In the genomic region with DNA sequence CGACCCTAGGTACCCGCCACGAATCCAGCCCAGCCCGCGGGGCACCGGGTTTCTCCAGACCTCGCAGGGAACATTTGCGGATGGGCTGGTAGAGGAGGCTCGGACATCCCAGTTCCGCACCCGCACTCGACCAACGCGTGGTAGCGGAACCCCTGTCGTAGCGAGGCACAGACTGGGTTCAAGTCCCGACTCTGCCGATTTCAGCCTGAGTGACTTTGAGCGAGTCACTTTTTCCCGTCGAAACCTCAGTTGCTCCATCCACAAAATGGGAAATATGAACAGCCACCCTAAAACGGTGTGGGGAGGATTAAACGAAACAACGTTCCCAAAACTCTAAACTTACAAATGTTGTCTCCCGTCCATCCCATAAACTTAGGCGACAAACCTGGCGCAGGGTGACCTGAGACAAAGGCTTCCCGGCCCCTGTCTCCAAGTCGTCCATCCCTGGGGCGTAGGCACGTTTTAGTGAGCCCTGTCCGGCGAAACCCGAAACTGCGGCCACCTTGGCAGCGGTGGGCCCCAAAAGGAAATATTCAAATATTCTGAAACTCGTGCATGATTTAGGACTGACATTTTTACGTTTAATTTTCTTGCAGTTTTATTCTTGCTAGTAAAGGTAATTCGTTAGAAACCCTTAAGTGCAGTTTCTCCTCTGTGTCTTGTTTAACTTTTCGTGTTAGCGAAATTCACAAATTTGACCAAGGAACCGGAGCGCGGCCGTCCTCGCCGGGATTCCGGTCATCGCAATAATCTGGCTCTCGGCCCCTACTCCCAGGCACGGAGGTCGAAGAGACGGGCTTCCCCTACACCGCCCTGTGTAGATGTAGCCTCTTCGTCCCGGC, we compare ENCODE assay signal across 7 cellular contexts. TPM values are rescaled to one million over a fixed set of nuclear protein-coding genes. Genes with fewer than 3 reads are reported as not detected.
DNase-seq lines count a peak whose midpoint lies in the region; ATAC-seq and TF ChIP-seq lines count a peak whose summit lies in the region.

No MANE protein-coding gene starts in this region.

- TF ChIP-seq POLR2A in GM19099 (IDR thresholded peaks at IDR 0.05; ENCODE audit: extremely low read depth, insufficient read length, low read depth) = peak; percentile 46

- POLR2A ChIA-PET in Panc1 (lab: Charles Lee) = no interaction called here

- H3K4me1 ChIP-seq in Panc1 (ENCODE audit: control insufficient read depth, insufficient read depth, low read length) (peaks cover 10% of the 10 kb centered on the region), tibial artery (peaks cover 3 to 40% (median 27%) of the 10 kb centered on the region in 4 donors)

- no peak for ATAC-seq in Panc1

- H3K9me3 ChIP-seq in Panc1 (ENCODE audit: control insufficient read depth, insufficient read depth, low read depth, low read length) = no peaks in the 10 kb centered on the region
- H3K9me3 ChIP-seq in tibial artery = no peaks in the 10 kb centered on the region

- CTCF ChIA-PET in Panc1 (lab: Charles Lee) = no interaction called here

- H3K27me3 ChIP-seq in Panc1 (ENCODE audit: control insufficient read depth, insufficient read depth, low read length) (no peaks in the 10 kb centered on the region), tibial artery (no peaks in the 10 kb centered on the region)

- DNase-seq in Panc1 (ENCODE audit: low read depth, low spot score) = no peak
- DNase-seq in choroid plexus epithelial cell (ENCODE audit: low read depth) = no peak
- no peak for DNase-seq in mesothelial cell of epicardium (ENCODE audit: low spot score in 2 of 2, unreplicated experiment in 2 of 2)
- no peak for DNase-seq in tibial artery
- no peak for DNase-seq in A172 (ENCODE audit: low spot score)
- DNase-seq in inferior parietal cortex (ENCODE audit: extremely low spot score) = no peak

- H3K4me1 Mint-ChIP-seq in mesothelial cell of epicardium = peaks cover 54% of the 10 kb centered on the region

- in situ Hi-C loops in Panc1 (cut with HindIII; ENCODE audit: low pct_unique_long_range_greater_than_20kb, low sequenced_read_pairs) = no loop called here

- H3K27ac ChIP-seq in Panc1 (ENCODE audit: low read length) (peak overlapping the region; percentile 90), tibial artery (peak overlapping the region; percentile 94 to 96)

- H3K36me3 ChIP-seq in Panc1 (ENCODE audit: control insufficient read depth, insufficient read depth, low read length) (no peaks in the 10 kb centered on the region; the same call in 1 of the 2 replicates), tibial artery (peaks cover 0 to 9% (median 6%) of the 10 kb centered on the region in 3 donors)

- H3K4me3 Mint-ChIP-seq in mesothelial cell of epicardium = peak overlapping the region; percentile 90

- H3K4me3 ChIP-seq in Panc1 (ENCODE audit: low read depth in 2 of 2, low read length in 2 of 2) (peak overlapping the region; percentile 67 to 82), choroid plexus epithelial cell (ENCODE audit: low read depth, low read length) (peak overlapping the region; percentile 67), tibial artery (peak overlapping the region; percentile 96 to 97)

- H3K36me3 Mint-ChIP-seq in mesothelial cell of epicardium = no peaks in the 10 kb centered on the region

- TSS peak; percentile 57 for BruUV-seq in Panc1 (replicated peaks; lab: Mats Ljungman, UMichigan)

- no peaks in the 10 kb centered on the region for H3K9me3 Mint-ChIP-seq in mesothelial cell of epicardium

- H3K27ac Mint-ChIP-seq in mesothelial cell of epicardium = peak overlapping the region; percentile 97

- TF ChIP-seq CTCF in Panc1 (IDR thresholded peaks at IDR 0.05) (no peak), choroid plexus epithelial cell (conservative IDR thresholded peaks at IDR 0.05; ENCODE audit: low read depth, low read length) (no peak), mesothelial cell of epicardium (IDR thresholded peaks at IDR 0.05; ENCODE audit: unreplicated experiment) (no peak), tibial artery (IDR thresholded peaks at IDR 0.05) (no peak)

- intact Hi-C loops in Panc1 (cut with micrococcal nuclease; ENCODE audit: unreplicated experiment) = no loop called here
- intact Hi-C loops in tibial artery (cut with DNase I; ENCODE audit: low total_unique reads) = no loop called here

- H3K27me3 Mint-ChIP-seq in mesothelial cell of epicardium (ENCODE audit: low read depth) = no peaks in the 10 kb centered on the region

RNA-seq across cellular contexts. Expression of a gene that starts 2.0 kb away (rescaled TPM):
- 50.6 TPM for total RNA-seq in Panc1 (2021; ENCODE audit: unreplicated experiment)
- 38.4 TPM for polyA plus RNA-seq in Panc1 (2012; ENCODE audit: insufficient read length)
- total RNA-seq in mesothelial cell of epicardium = 171 to 184 TPM (median 178 TPM) in 3 replicates
- total RNA-seq in A172 (2014; rRNA removed; shearing (Covaris generic)) = 17.4 and 21.4 TPM in 2 replicates

RNA-seq across cellular contexts. Expression of a gene that starts 27.0 kb away (rescaled TPM):
- total RNA-seq in Panc1 (2021; ENCODE audit: unreplicated experiment) (45.0 TPM), mesothelial cell of epicardium (4.6 to 5.6 TPM (median 5.1 TPM) in 3 replicates)
- 39.3 TPM for polyA plus RNA-seq in Panc1 (2012; ENCODE audit: insufficient read length)
- 7.5 and 12.4 TPM in 2 replicates for total RNA-seq in A172 (2014; rRNA removed; shearing (Covaris generic))

RNA-seq across cellular contexts. Expression of a gene that starts 28.4 kb away (rescaled TPM):
- total RNA-seq in Panc1 (2021; ENCODE audit: unreplicated experiment) (19.9 TPM), mesothelial cell of epicardium (3.7 to 4.0 TPM (median 3.8 TPM) in 3 replicates)
- 10.3 TPM for polyA plus RNA-seq in Panc1 (2012; ENCODE audit: insufficient read length)
- total RNA-seq in A172 (2014; rRNA removed; shearing (Covaris generic)) = 3.0 and 3.7 TPM in 2 replicates

RNA-seq across cellular contexts. Expression of a gene that starts 45.0 kb away (rescaled TPM):
- total RNA-seq in Panc1 (2021; ENCODE audit: unreplicated experiment) (43.9 TPM), mesothelial cell of epicardium (83.3 to 95.8 TPM (median 91.9 TPM) in 3 replicates)
- polyA plus RNA-seq in Panc1 (2012; ENCODE audit: insufficient read length) = 64.8 TPM
- total RNA-seq in A172 (2014; rRNA removed; shearing (Covaris generic)) = 8.2 and 9.9 TPM in 2 replicates

RNA-seq across cellular contexts. Expression of a gene that starts 49.4 kb away (rescaled TPM):
- total RNA-seq in Panc1 (2021; ENCODE audit: unreplicated experiment) = 233 TPM
- polyA plus RNA-seq in Panc1 (2012; ENCODE audit: insufficient read length) = 236 TPM
- 107 to 121 TPM (median 115 TPM) in 3 replicates for total RNA-seq in mesothelial cell of epicardium
- total RNA-seq in A172 (2014; rRNA removed; shearing (Covaris generic)) = 484 and 521 TPM in 2 replicates
